In genomic region chr22:23837911-23838685, GRCh38 we compare ENCODE assay signal across 7 cellular contexts. TPM values are rescaled to one million over a fixed set of nuclear protein-coding genes. Genes with fewer than 3 reads are reported as not detected.
DNase-seq lines count a peak whose midpoint lies in the region; ATAC-seq and TF ChIP-seq lines count a peak whose summit lies in the region.

No MANE protein-coding gene starts in this region.

- H3K4me3 Mint-ChIP-seq in activated naive CD4-positive, alpha-beta T cell treated with anti-CD3 and anti-CD28 coated beads, Interleukin-2, amount 10 ng/mL, durations not matched to agents 7 days and 5 days, result peak overlapping the region; percentile 94

- ATAC-seq in GM18511 (IDR thresholded peaks at IDR 0.05; ENCODE audit: unreplicated experiment) (peak; percentile 5), HG03025 (IDR thresholded peaks at IDR 0.05; ENCODE audit: low FRiP score, unreplicated experiment) (peak; percentile 11), mucosa of descending colon (peak; percentile 1), foreskin keratinocyte (no peak)

- no peak overlapping the region for H3K4me3 ChIP-seq in mucosa of descending colon

- peaks cover 15% of the 10 kb centered on the region for H3K27me3 ChIP-seq in foreskin keratinocyte

- CTCF ChIA-PET in activated naive CD4-positive, alpha-beta T cell treated with anti-CD3 and anti-CD28 coated beads, Interleukin-2, amount 10 ng/mL, durations not matched to agents 7 days and 5 days (lab: Charles Lee), result interaction anchor here (0.9 to 1.3 kb wide), 3 partner anchors 12 to 68 kb away, joined by 3 to 4 read pairs (median 3); partner anchors contain the start of gene SMARCB1

- intact Hi-C loops in mucosa of descending colon (cut with DNase I, micrococcal nuclease), result no loop called here

- peaks cover 11% of the 10 kb centered on the region for H3K36me3 Mint-ChIP-seq in activated naive CD4-positive, alpha-beta T cell treated with anti-CD3 and anti-CD28 coated beads, Interleukin-2, amount 10 ng/mL, durations not matched to agents 7 days and 5 days

- TF ChIP-seq CTCF in mucosa of descending colon (IDR thresholded peaks at IDR 0.05) (no peak), foreskin keratinocyte (conservative IDR thresholded peaks at IDR 0.05) (no peak)

- peaks cover 25% of the 10 kb centered on the region for H3K27me3 Mint-ChIP-seq in activated naive CD4-positive, alpha-beta T cell treated with anti-CD3 and anti-CD28 coated beads, Interleukin-2, amount 10 ng/mL, durations not matched to agents 7 days and 5 days

- no peak for DNase-seq in activated naive CD4-positive, alpha-beta T cell treated with anti-CD3 and anti-CD28 coated beads, Interleukin-2, amount 10 ng/mL, durations not matched to agents 7 days and 5 days
- DNase-seq in mucosa of descending colon (peak in 1 of 3 donors; percentile 33), foreskin keratinocyte (no peak), DMS 273 treated with DMSO at 0.1 percent for 48 hours (lab: John Stamatoyannopoulos, UW) (no peak), iPS-NIHi7 (ENCODE audit: extremely low spot score) (no peak)

- H3K4me1 Mint-ChIP-seq in activated naive CD4-positive, alpha-beta T cell treated with anti-CD3 and anti-CD28 coated beads, Interleukin-2, amount 10 ng/mL, durations not matched to agents 7 days and 5 days, result peaks cover 25% of the 10 kb centered on the region

- H3K4me1 ChIP-seq in mucosa of descending colon (ENCODE audit: low read depth), result peaks cover 13% of the 10 kb centered on the region
- no peaks in the 10 kb centered on the region for H3K4me1 ChIP-seq in foreskin keratinocyte

- peaks cover 3% of the 10 kb centered on the region for H3K36me3 ChIP-seq in mucosa of descending colon (ENCODE audit: low read depth)

- no peak overlapping the region for H3K27ac ChIP-seq in foreskin keratinocyte

- H3K9me3 Mint-ChIP-seq in activated naive CD4-positive, alpha-beta T cell treated with anti-CD3 and anti-CD28 coated beads, Interleukin-2, amount 10 ng/mL, durations not matched to agents 7 days and 5 days, result no peaks in the 10 kb centered on the region

- peak overlapping the region; percentile 92 for H3K27ac Mint-ChIP-seq in activated naive CD4-positive, alpha-beta T cell treated with anti-CD3 and anti-CD28 coated beads, Interleukin-2, amount 10 ng/mL, durations not matched to agents 7 days and 5 days

- no peaks in the 10 kb centered on the region for H3K9me3 ChIP-seq in mucosa of descending colon

RNA-seq across cellular contexts. Expression of gene DERL3, which starts 0.7 kb away (rescaled TPM):
- total RNA-seq in mucosa of descending colon (10 to 100 TPM in 1 of 3 donors, 1 to 10 TPM in 2; 4.4 to 18.8 (median 7.9) TPM), foreskin keratinocyte (1.9 and 3.5 TPM in 2 replicates)
- polyA plus RNA-seq in foreskin keratinocyte, result 3.3 and 3.6 TPM in 2 replicates

RNA-seq across cellular contexts. Expression of gene SLC2A11, which starts 19.6 kb away (rescaled TPM):
- total RNA-seq in mucosa of descending colon (10 to 100 TPM; 11.5 to 14.7 (median 12.5) TPM), foreskin keratinocyte (3.2 and 3.9 TPM in 2 replicates)
- 2.7 and 3.3 TPM in 2 replicates for polyA plus RNA-seq in foreskin keratinocyte

RNA-seq across cellular contexts. Expression of gene SMARCB1, which starts 51.3 kb away (rescaled TPM):
- total RNA-seq in mucosa of descending colon (10 to 100 TPM; 60.1 to 85.1 (median 69.3) TPM), foreskin keratinocyte (96.9 and 99.4 TPM in 2 replicates)
- 113 and 121 TPM in 2 replicates for polyA plus RNA-seq in foreskin keratinocyte

RNA-seq across cellular contexts. Expression of gene MIF, which starts 56.1 kb away (rescaled TPM):
- total RNA-seq in mucosa of descending colon (100 to 1,000 TPM; 142 to 414 (median 209) TPM), foreskin keratinocyte (887 and 900 TPM in 2 replicates)
- polyA plus RNA-seq in foreskin keratinocyte, result 995 and 1,070 TPM in 2 replicates
